In genomic region chr3:128095222-128095703, GRCh38 we compare ENCODE assay signal across 9 cellular contexts. TPM values are rescaled to one million over a fixed set of nuclear protein-coding genes. Genes with fewer than 3 reads are reported as not detected.
DNase-seq lines count a peak whose midpoint lies in the region; ATAC-seq lines count a peak whose summit lies in the region.
"Had no signal": no experiment of that assay in that cellular context is flagged by ENCODE, and none has a peak within 500 bp of the region (broad histone marks: within the 10 kb centered on the region; RNA-seq: fewer than 3 reads in every experiment).

No MANE protein-coding gene starts in this region.

- H3K27me3 Mint-ChIP-seq in naive thymus-derived CD8-positive, alpha-beta T cell = no peaks in the 10 kb centered on the region
- H3K27me3 Mint-ChIP-seq: IgD-negative memory B cell had no signal

- peaks cover 11 to 20% (median 15%) of the 10 kb centered on the region in 4 donors for H3K4me1 Mint-ChIP-seq in naive thymus-derived CD8-positive, alpha-beta T cell

- H3K27ac Mint-ChIP-seq in naive thymus-derived CD8-positive, alpha-beta T cell = peak overlapping the region in 5 of 10 donors; percentile 2 to 86 (median 63)
- H3K27ac Mint-ChIP-seq: IgD-negative memory B cell had no signal

- ATAC-seq in GM19023 (IDR thresholded peaks at IDR 0.05; ENCODE audit: unreplicated experiment) = peak; percentile 85
- ATAC-seq in HG03565 (IDR thresholded peaks at IDR 0.05; ENCODE audit: unreplicated experiment) = peak; percentile 53
- peak; percentile 100 for ATAC-seq in esophagus mucosa
- peak; percentile 98 to 99 for ATAC-seq in naive thymus-derived CD8-positive, alpha-beta T cell

- no peak overlapping the region for H3K4me3 Mint-ChIP-seq in naive thymus-derived CD8-positive, alpha-beta T cell
- H3K4me3 Mint-ChIP-seq: IgD-negative memory B cell had no signal

- peaks cover 4 to 89% (median 11%) of the 10 kb centered on the region in 3 donors for H3K36me3 Mint-ChIP-seq in naive thymus-derived CD8-positive, alpha-beta T cell

- POLR2A ChIA-PET in naive thymus-derived CD8-positive, alpha-beta T cell (lab: Charles Lee) = interaction anchor here (0.6 to 1.7 kb wide), 3 partner anchors 38 to 227 kb away, joined by 3 to 7 read pairs (median 6); no protein-coding TSS in a partner anchor

- H3K9me3 Mint-ChIP-seq in naive thymus-derived CD8-positive, alpha-beta T cell = no peaks in the 10 kb centered on the region
- H3K9me3 Mint-ChIP-seq: IgD-negative memory B cell had no signal

- DNase-seq in Ammon's horn (ENCODE audit: low spot score) (peak; percentile 88), NOMO-1 treated with DMSO at 0.1 percent for 48 hours (lab: John Stamatoyannopoulos, UW; ENCODE audit: unreplicated experiment) (peak; percentile 41)
- peak; percentile 90 for DNase-seq in activated CD8-positive, alpha-beta memory T cell treated with anti-CD3 and anti-CD28 coated beads, Interleukin-2, amount 50 U/mL, for 48 hours
- peak; percentile 58 to 87 (median 75) for DNase-seq in naive thymus-derived CD8-positive, alpha-beta T cell
- DNase-seq in stimulated activated naive CD4-positive, alpha-beta T cell (lab: John Stamatoyannopoulos, UW) = peak; percentile 62 to 81 (median 64)

RNA-seq across cellular contexts. Expression of gene RUVBL1, which starts 28.3 kb away (rescaled TPM):
- 28.4 TPM for total RNA-seq in esophagus mucosa
- 10 to 100 TPM; 26.2 to 27.9 TPM for total RNA-seq in naive thymus-derived CD8-positive, alpha-beta T cell
- polyA plus RNA-seq in naive thymus-derived CD8-positive, alpha-beta T cell = 10 to 100 TPM; 49.5 to 66.6 (median 65.2) TPM

RNA-seq across cellular contexts. Expression of gene SEC61A1, which starts 43.0 kb away (rescaled TPM):
- 117 TPM for total RNA-seq in esophagus mucosa
- 10 to 100 TPM; 92.5 to 97.9 TPM for total RNA-seq in naive thymus-derived CD8-positive, alpha-beta T cell
- 100 to 1,000 TPM in 2 of 3 donors, 10 to 100 TPM in 1; 84.7 to 107 (median 106) TPM for polyA plus RNA-seq in naive thymus-derived CD8-positive, alpha-beta T cell

RNA-seq across cellular contexts. Expression of gene EEFSEC, which starts 58.0 kb away (rescaled TPM):
- total RNA-seq in esophagus mucosa = 10.4 TPM
- 10 to 100 TPM; 18.4 to 19.2 TPM for total RNA-seq in naive thymus-derived CD8-positive, alpha-beta T cell
- polyA plus RNA-seq in naive thymus-derived CD8-positive, alpha-beta T cell = 10 to 100 TPM; 14.7 to 27.1 (median 24.3) TPM

Comparison
In these comparisons a context has a peak if more than half of its experiments do, and no peak if none do; other contexts are left out.
1. Peak in every context shown above with its lines: DNase-seq and ATAC-seq.